ENCODE assay signal across 10 cellular contexts in genomic region chr16:48367443-48368049, GRCh38. TPM values are rescaled to one million over a fixed set of nuclear protein-coding genes. Genes with fewer than 3 reads are reported as not detected.
DNase-seq lines count a peak whose midpoint lies in the region; ATAC-seq and TF ChIP-seq lines count a peak whose summit lies in the region.
"Had no signal": no experiment of that assay in that cellular context is flagged by ENCODE, and none has a peak within 500 bp of the region (broad histone marks: within the 10 kb centered on the region; RNA-seq: fewer than 3 reads in every experiment).

No MANE protein-coding gene starts in this region.

- no peak overlapping the region for H3K4me3 Mint-ChIP-seq in T-helper 2 cell treated with Interferon-gamma antibody and Interleukin-4, amounts not matched to agents 5 μg/mL and 100 μg/mL, for 36 hours

- 0 out of 2 replicates have a peak overlapping the region, but pooled peaks have one; percentile 97 for H3K4me2 ChIP-seq in OCI-LY1 (ENCODE audit: low read length)
- peak overlapping the region; percentile 17 for H3K4me2 ChIP-seq in mammary epithelial cell (ENCODE audit: insufficient read depth, low read depth, low read length)

- H3K27me3 ChIP-seq in OCI-LY1 (ENCODE audit: insufficient read depth, low read length) (no peaks in the 10 kb centered on the region), mammary epithelial cell (ENCODE audit: insufficient read depth, low read length) (no peaks in the 10 kb centered on the region), psoas muscle (ENCODE audit: insufficient read depth in 3 of 3, low read length in 2 of 3) (no peaks in the 10 kb centered on the region)

- no peaks in the 10 kb centered on the region for H3K9me3 Mint-ChIP-seq in T-helper 2 cell treated with Interferon-gamma antibody and Interleukin-4, amounts not matched to agents 5 μg/mL and 100 μg/mL, for 36 hours
- H3K9me3 Mint-ChIP-seq: immature natural killer cell had no signal

- H3K4me1 ChIP-seq in OCI-LY1 (ENCODE audit: insufficient read depth, low read length, severe bottlenecking), result peaks cover 28% of the 10 kb centered on the region
- peaks cover 38% of the 10 kb centered on the region for H3K4me1 ChIP-seq in mammary epithelial cell (ENCODE audit: insufficient read depth, low read length)
- H3K4me1 ChIP-seq in psoas muscle, result peaks cover 72% of the 10 kb centered on the region

- H3K4me3 ChIP-seq in OCI-LY1 (ENCODE audit: low read depth, low read length, poor library complexity, severe bottlenecking), result no peak overlapping the region
- H3K4me3 ChIP-seq in mammary epithelial cell (replicated peaks in 1 of 3; ENCODE audit: insufficient read depth in 1 of 3, low read depth in 2 of 3, low read length in 3 of 3), result no peak overlapping the region
- no peak overlapping the region for H3K4me3 ChIP-seq in psoas muscle

- DNase-seq in T-helper 2 cell treated with Interferon-gamma antibody and Interleukin-4, amounts not matched to agents 5 μg/mL and 100 μg/mL, for 36 hours (ENCODE audit: low spot score), result no peak
- no peak for DNase-seq in T-helper 2 cell
- peak; percentile 27 for DNase-seq in mammary epithelial cell
- DNase-seq in psoas muscle, result no peak
- no peak for DNase-seq in NCI-H2107 treated with DMSO at 0.1 percent for 48 hours (lab: John Stamatoyannopoulos, UW; ENCODE audit: unreplicated experiment)
- no peak for DNase-seq in NCI-H187 treated with DMSO at 0.1 percent for 48 hours (lab: John Stamatoyannopoulos, UW)
- DNase-seq: immature natural killer cell, NCI-H1092 treated with DMSO at 0.1 percent for 48 hours had no signal

- in situ Hi-C loops in mammary epithelial cell (cut with MboI; ENCODE audit: low sequenced_read_pairs in 2 of 2), result no loop called here

- intact Hi-C loops in mammary epithelial cell (cut with micrococcal nuclease) (loop anchor here (2.0 to 5.0 kb wide), 3 partner anchors 95 to 175 kb away; no protein-coding TSS in a partner anchor), psoas muscle (cut with DNase I) (loop anchor here in 1 of 2 donors (2.0 to 5.0 kb wide), 2 partner anchors 15 to 245 kb away; partner anchors contain the start of gene N4BP1)

- H2AFZ ChIP-seq in OCI-LY1 (ENCODE audit: low read length), result no peak overlapping the region
- no peak overlapping the region for H2AFZ ChIP-seq in mammary epithelial cell (ENCODE audit: low read depth, low read length)

- H3K36me3 Mint-ChIP-seq in T-helper 2 cell treated with Interferon-gamma antibody and Interleukin-4, amounts not matched to agents 5 μg/mL and 100 μg/mL, for 36 hours (ENCODE audit: low read depth), result peaks cover 2% of the 10 kb centered on the region
- H3K36me3 Mint-ChIP-seq: immature natural killer cell had no signal

- no peaks in the 10 kb centered on the region for H3K9me2 ChIP-seq in OCI-LY1 (ENCODE audit: low read depth, low read length)

- H3K9me3 ChIP-seq in OCI-LY1 (ENCODE audit: low read length), result no peaks in the 10 kb centered on the region
- no peaks in the 10 kb centered on the region for H3K9me3 ChIP-seq in mammary epithelial cell (replicated peaks; ENCODE audit: insufficient read depth, low read length)
- no peaks in the 10 kb centered on the region for H3K9me3 ChIP-seq in psoas muscle

- no TSS peak for BruUV-seq in mammary epithelial cell (replicated peaks; lab: Mats Ljungman, UMichigan)

- dilution Hi-C loops in mammary epithelial cell (cut with HindIII; ENCODE audit: low sequenced_read_pairs), result loop anchor here (25.0 kb wide), 1 partner anchor 245 kb away; the partner anchor contains the start of gene N4BP1

- H3K36me3 ChIP-seq in OCI-LY1 (ENCODE audit: insufficient read depth, low read length), result no peaks in the 10 kb centered on the region
- H3K36me3 ChIP-seq in mammary epithelial cell (ENCODE audit: insufficient read depth, low read length), result no peaks in the 10 kb centered on the region
- H3K36me3 ChIP-seq in psoas muscle (ENCODE audit: insufficient read depth in 1 of 2, low read depth in 1 of 2), result no peaks in the 10 kb centered on the region

- ATAC-seq in psoas muscle (no peak), GM21447 (IDR thresholded peaks at IDR 0.05; ENCODE audit: unreplicated experiment) (no peak)

- TF ChIP-seq CTCF in OCI-LY1 (IDR thresholded peaks at IDR 0.05; ENCODE audit: low read length) (no peak), mammary epithelial cell (conservative IDR thresholded peaks at IDR 0.05 in 1 of 2, IDR thresholded peaks at IDR 0.05 in 1 of 2; ENCODE audit: extremely low read depth in 1 of 2, insufficient read depth in 1 of 2, low read depth in 1 of 2, low read length in 2 of 2) (no peak), psoas muscle (IDR thresholded peaks at IDR 0.05) (no peak)

- H3K27ac Mint-ChIP-seq in T-helper 2 cell treated with Interferon-gamma antibody and Interleukin-4, amounts not matched to agents 5 μg/mL and 100 μg/mL, for 36 hours, result peak overlapping the region; percentile 98

- H3K9ac ChIP-seq in OCI-LY1 (ENCODE audit: low read length) (peak overlapping the region; percentile 60; the same call in 1 of the 2 replicates), mammary epithelial cell (ENCODE audit: insufficient read depth, low read length) (no peak overlapping the region)

- CTCF ChIA-PET in mammary epithelial cell (lab: Charles Lee; ENCODE audit: low non-redundant PET), result interaction anchor here (0.6 kb wide), 1 partner anchor 196 kb away, joined by 3 read pairs; no protein-coding TSS in a partner anchor

- H3K79me2 ChIP-seq in OCI-LY1 (ENCODE audit: insufficient read depth, low read length) (peaks cover 86% of the 10 kb centered on the region), mammary epithelial cell (ENCODE audit: insufficient read depth, low read length) (peaks cover 97% of the 10 kb centered on the region)

- H3K4me1 Mint-ChIP-seq in T-helper 2 cell treated with Interferon-gamma antibody and Interleukin-4, amounts not matched to agents 5 μg/mL and 100 μg/mL, for 36 hours (ENCODE audit: low read depth), result peaks cover 42% of the 10 kb centered on the region

- H3K27me3 Mint-ChIP-seq in T-helper 2 cell treated with Interferon-gamma antibody and Interleukin-4, amounts not matched to agents 5 μg/mL and 100 μg/mL, for 36 hours (ENCODE audit: low read depth), result no peaks in the 10 kb centered on the region

- H4K20me1 ChIP-seq in OCI-LY1 (ENCODE audit: insufficient read depth, low read length), result no peaks in the 10 kb centered on the region
- no peaks in the 10 kb centered on the region for H4K20me1 ChIP-seq in mammary epithelial cell (ENCODE audit: insufficient read depth, low read length)

- peak overlapping the region; percentile 44 for H3K27ac ChIP-seq in OCI-LY1 (ENCODE audit: low read depth, low read length, poor library complexity, severe bottlenecking)
- H3K27ac ChIP-seq in mammary epithelial cell (ENCODE audit: insufficient read depth, low read depth, low read length), result peak overlapping the region; percentile 99
- peak overlapping the region; percentile 88 for H3K27ac ChIP-seq in psoas muscle

- 94% methylated on average over 2 of the region's 2 CpGs for WGBS in mammary epithelial cell (ENCODE audit: low coverage, missing lambda C conversion rate)
- WGBS in psoas muscle, 3 donors, result 32 to 59% (median 34%) methylated on average over 2 of the region's 2 CpGs

- H3F3A ChIP-seq in OCI-LY1 (ENCODE audit: insufficient read depth, low read length), result no peaks in the 10 kb centered on the region

RNA-seq across cellular contexts. Expression of gene SIAH1, which starts 17.7 kb away (rescaled TPM):
- total RNA-seq in mammary epithelial cell, result 10 to 100 TPM; 22.3 to 46.0 TPM
- 10.9 TPM for polyA plus RNA-seq in mammary epithelial cell
- polyA minus RNA-seq in mammary epithelial cell, result 21.2 TPM
- total RNA-seq in psoas muscle, result 10 to 100 TPM; 16.2 to 26.0 (median 18.6) TPM
- 10 to 100 TPM; 10.4 to 19.0 (median 16.2) TPM for polyA plus RNA-seq in psoas muscle

Comparison
In these comparisons a context has a peak if more than half of its experiments do, and no peak if none do; other contexts are left out.
1. H3K27ac ChIP-seq: peak in every context shown above with its lines; median percentile 99 in mammary epithelial cell; 88 in psoas muscle; 44 in OCI-LY1.